ENCODE assay signal across 8 cellular contexts in the genomic region with DNA sequence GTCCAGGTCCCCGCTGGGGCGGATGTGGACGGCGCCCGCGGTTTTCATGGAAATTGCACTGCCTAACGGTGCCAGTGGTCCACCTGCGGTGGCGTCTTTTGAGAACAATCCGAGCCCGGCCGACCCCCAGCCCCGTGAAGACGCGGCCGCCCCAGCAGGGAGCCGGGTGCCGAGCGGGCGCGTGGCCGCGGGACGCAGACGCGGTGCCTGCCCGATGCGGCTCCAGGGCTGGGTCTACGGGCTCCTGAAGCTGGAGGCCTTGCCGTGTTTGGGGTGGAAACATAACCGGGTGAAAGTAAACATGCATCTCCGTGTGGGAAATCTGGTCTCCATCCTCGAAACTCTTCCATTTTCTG. TPM values are rescaled to one million over a fixed set of nuclear protein-coding genes. Genes with fewer than 3 reads are reported as not detected.
A peak's percentile ranks its signal among the peaks of the same experiment; 100 is the strongest.
DNase-seq lines count a peak whose midpoint lies in the region; ATAC-seq and TF ChIP-seq lines count a peak whose summit lies in the region.

No MANE protein-coding gene starts in this region.

- peaks cover 2% of the 10 kb centered on the region for H3K9me3 Mint-ChIP-seq in activated naive CD4-positive, alpha-beta T cell treated with anti-CD3 and anti-CD28 coated beads for 36 hours
- no peaks in the 10 kb centered on the region for H3K9me3 Mint-ChIP-seq in neural progenitor cell

- peak overlapping the region; percentile 88 for H3K27ac Mint-ChIP-seq in activated naive CD4-positive, alpha-beta T cell treated with anti-CD3 and anti-CD28 coated beads for 36 hours
- peak overlapping the region; percentile 64 for H3K27ac Mint-ChIP-seq in neural progenitor cell

- H3K9me3 ChIP-seq in SU-DHL-6 (ENCODE audit: insufficient read depth, low read length), result no peaks in the 10 kb centered on the region
- no peaks in the 10 kb centered on the region for H3K9me3 ChIP-seq in neural progenitor cell (ENCODE audit: low read depth)

- H3K4me1 Mint-ChIP-seq in activated naive CD4-positive, alpha-beta T cell treated with anti-CD3 and anti-CD28 coated beads for 36 hours (ENCODE audit: low read depth), result peaks cover 41% of the 10 kb centered on the region
- H3K4me1 Mint-ChIP-seq in neural progenitor cell, result peaks cover 34% of the 10 kb centered on the region

- no peaks in the 10 kb centered on the region for H3K27me3 ChIP-seq in SU-DHL-6 (ENCODE audit: low read length)
- H3K27me3 ChIP-seq in neural progenitor cell, result no peaks in the 10 kb centered on the region

- ATAC-seq in HG02870 (IDR thresholded peaks at IDR 0.05; ENCODE audit: unreplicated experiment), result peak; percentile 26

- H3K27me3 Mint-ChIP-seq in activated naive CD4-positive, alpha-beta T cell treated with anti-CD3 and anti-CD28 coated beads for 36 hours (ENCODE audit: low read depth), result no peaks in the 10 kb centered on the region
- no peaks in the 10 kb centered on the region for H3K27me3 Mint-ChIP-seq in neural progenitor cell (ENCODE audit: insufficient read depth, low read depth)

- H3K79me2 ChIP-seq in SU-DHL-6 (ENCODE audit: insufficient read depth, low read length) (no peaks in the 10 kb centered on the region), neural progenitor cell (ENCODE audit: low read depth) (peaks cover 51% of the 10 kb centered on the region)

- H2AFZ ChIP-seq in SU-DHL-6 (ENCODE audit: low read depth, low read length, severe bottlenecking), result peak overlapping the region; percentile 25
- H2AFZ ChIP-seq in neural progenitor cell (replicated peaks), result peak overlapping the region; percentile 53

- DNase-seq in activated naive CD4-positive, alpha-beta T cell treated with anti-CD3 and anti-CD28 coated beads for 36 hours, result peak; percentile 41
- DNase-seq in activated naive CD4-positive, alpha-beta T cell (lab: John Stamatoyannopoulos, UW), result no peak
- DNase-seq in erythroblast (lab: John Stamatoyannopoulos, UW), result peak; percentile 52 to 69
- no peak for DNase-seq in neural progenitor cell (ENCODE audit: low spot score)
- no peak for DNase-seq in SK-N-DZ (ENCODE audit: low spot score)
- no peak for DNase-seq in superior temporal gyrus (ENCODE audit: extremely low spot score)

- H3K4me2 ChIP-seq in SU-DHL-6 (ENCODE audit: low read depth, low read length, poor library complexity, severe bottlenecking) (peak overlapping the region; percentile 76), neural progenitor cell (peak overlapping the region; percentile 98)

- no peaks in the 10 kb centered on the region for H3K36me3 ChIP-seq in SU-DHL-6 (ENCODE audit: low read length)
- no peaks in the 10 kb centered on the region for H3K36me3 ChIP-seq in neural progenitor cell

- intact Hi-C loops in activated naive CD4-positive, alpha-beta T cell treated with anti-CD3 and anti-CD28 coated beads for 36 hours (cut with micrococcal nuclease), result loop anchor here (2.0 to 5.0 kb wide), 3 partner anchors 14 to 327 kb away; no protein-coding TSS in a partner anchor

- H3K9me2 ChIP-seq in SU-DHL-6 (replicated peaks; ENCODE audit: insufficient read depth, low read length), result no peaks in the 10 kb centered on the region

- H3F3A ChIP-seq in SU-DHL-6 (ENCODE audit: insufficient read depth), result 0 out of 2 replicates have a peak, but pooled peaks cover 4% of the 10 kb centered on the region
- H3F3A ChIP-seq in neural progenitor cell (ENCODE audit: low read depth), result peaks cover 4% of the 10 kb centered on the region

- H3K27ac ChIP-seq in SU-DHL-6 (ENCODE audit: low read depth, low read length) (no peak overlapping the region), neural progenitor cell (no peak overlapping the region)

- H3K9ac ChIP-seq in SU-DHL-6 (ENCODE audit: low read length) (peak overlapping the region; percentile 59), neural progenitor cell (peak overlapping the region; percentile 48)

- H3K4me3 Mint-ChIP-seq in activated naive CD4-positive, alpha-beta T cell treated with anti-CD3 and anti-CD28 coated beads for 36 hours, result peak overlapping the region; percentile 84
- peak overlapping the region; percentile 97 for H3K4me3 Mint-ChIP-seq in neural progenitor cell

- H3K4me3 ChIP-seq in SU-DHL-6 (ENCODE audit: insufficient read depth, low read length, poor library complexity, severe bottlenecking) (peak overlapping the region; percentile 57), neural progenitor cell (peak overlapping the region; percentile 91)

- no peak for TF ChIP-seq POLR2A in erythroblast (IDR thresholded peaks at IDR 0.05; ENCODE audit: low read length)

- no peak for TF ChIP-seq CTCF in SU-DHL-6 (IDR thresholded peaks at IDR 0.05; ENCODE audit: insufficient read depth, low read length, poor library complexity, severe bottlenecking)
- TF ChIP-seq CTCF in neural progenitor cell (IDR thresholded peaks at IDR 0.05), result no peak

- no peaks in the 10 kb centered on the region for H4K20me1 ChIP-seq in SU-DHL-6 (ENCODE audit: low read depth, low read length)
- peaks cover 39% of the 10 kb centered on the region for H4K20me1 ChIP-seq in neural progenitor cell (ENCODE audit: low read depth)

- CTCF ChIA-PET in activated naive CD4-positive, alpha-beta T cell treated with anti-CD3 and anti-CD28 coated beads for 36 hours (lab: Charles Lee), result interaction anchor here (2.3 kb wide), 1 partner anchor 43 kb away, joined by 14 read pairs; no protein-coding TSS in a partner anchor

- H3K36me3 Mint-ChIP-seq in activated naive CD4-positive, alpha-beta T cell treated with anti-CD3 and anti-CD28 coated beads for 36 hours (ENCODE audit: low read depth), result peaks cover 2% of the 10 kb centered on the region
- H3K36me3 Mint-ChIP-seq in neural progenitor cell, result no peaks in the 10 kb centered on the region

- peaks cover 21% of the 10 kb centered on the region for H3K4me1 ChIP-seq in neural progenitor cell

RNA-seq across cellular contexts. Expression of gene INPP4A, which starts 0.5 kb away (rescaled TPM):
- total RNA-seq in activated naive CD4-positive, alpha-beta T cell treated with anti-CD3 and anti-CD28 coated beads for 36 hours, result 10 to 100 TPM; 33.1 to 34.8 TPM
- 34.2 and 35.1 TPM in 2 replicates for total RNA-seq in neural progenitor cell (ENCODE audit: low replicate concordance)
- 15.9 and 17.4 TPM in 2 replicates for polyA plus RNA-seq in SK-N-DZ (2014; cell fraction: cytosol; rRNA removed)
- 18.6 and 39.3 TPM in 2 replicates for polyA plus RNA-seq in SK-N-DZ (2014; cell fraction: nucleus; rRNA removed)

Comparison
In these comparisons a context has a peak if more than half of its experiments do, and no peak if none do; other contexts are left out.
1. DNase-seq: peak in activated naive CD4-positive, alpha-beta T cell treated with anti-CD3 and anti-CD28 coated beads for 36 hours (single experiment) and erythroblast (2 of 2); none in activated naive CD4-positive, alpha-beta T cell (0 of 4), neural progenitor cell (single experiment), SK-N-DZ (single experiment) and superior temporal gyrus (single experiment).